20 cellular contexts compared by ENCODE assay signal in the genomic region with DNA sequence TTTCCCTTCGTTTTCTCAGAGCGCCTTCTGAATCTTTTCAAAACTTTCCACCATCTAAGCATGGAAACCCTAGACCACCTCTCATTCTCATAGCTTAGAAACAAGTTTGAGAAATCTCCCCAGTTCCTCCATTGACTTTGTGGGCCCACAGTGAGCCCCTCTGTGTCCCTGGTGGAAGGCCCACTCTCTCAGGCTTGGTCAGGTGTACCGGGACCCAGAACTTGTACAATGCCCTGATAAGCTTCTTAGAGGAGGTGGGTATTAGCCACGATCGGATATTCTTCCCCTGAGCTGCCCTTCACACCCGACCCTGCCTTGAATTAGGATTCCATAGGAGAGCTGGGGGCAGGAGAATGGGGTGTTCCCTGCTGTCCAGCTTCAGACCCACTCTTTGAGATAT.
"Had no signal": no experiment of that assay in that cellular context is flagged by ENCODE, and none has a peak within 500 bp of the region (broad histone marks: within the 10 kb centered on the region; RNA-seq: fewer than 3 reads in every experiment).

A gene (plus strand): TSS at position 301 of the 400 bp plus-strand sequence. CDS start 2,143 bp downstream, outside the sequence.

- ATAC-seq: esophagus mucosa; stimulated activated naive B cell treated with anti-CD40 and anti-IgM and Interleukin-4, amounts not matched to agents 10 μg/mL and 1 μg/mL and 100 μg/mL, for 72 hours had no signal

- H3K4me3 ChIP-seq: right lobe of liver, spleen had no signal

- H3K27ac Mint-ChIP-seq: activated naive CD4-positive, alpha-beta T cell treated with anti-CD3 and anti-CD28 coated beads, Interleukin-2, amount 50 U/mL, for 24 hours; brain; stimulated activated naive B cell treated with anti-CD40 and anti-IgM and Interleukin-4, amounts not matched to agents 10 μg/mL and 1 μg/mL and 100 μg/mL, for 72 hours had no signal

- H3K4me3 Mint-ChIP-seq: activated naive CD4-positive, alpha-beta T cell treated with anti-CD3 and anti-CD28 coated beads, Interleukin-2, amount 50 U/mL, for 24 hours; brain; neural crest cell; stimulated activated naive B cell treated with anti-CD40 and anti-IgM and Interleukin-4, amounts not matched to agents 10 μg/mL and 1 μg/mL and 100 μg/mL, for 72 hours had no signal

- H3K4me1 Mint-ChIP-seq: activated naive CD4-positive, alpha-beta T cell treated with anti-CD3 and anti-CD28 coated beads, Interleukin-2, amount 50 U/mL, for 24 hours; brain; neural crest cell had no signal

- H3K27me3 ChIP-seq: right lobe of liver, spleen had no signal

- H3K9me3 ChIP-seq: right lobe of liver, spleen had no signal

- H3K27me3 Mint-ChIP-seq: activated naive CD4-positive, alpha-beta T cell treated with anti-CD3 and anti-CD28 coated beads, Interleukin-2, amount 50 U/mL, for 24 hours; stimulated activated naive B cell treated with anti-CD40 and anti-IgM and Interleukin-4, amounts not matched to agents 10 μg/mL and 1 μg/mL and 100 μg/mL, for 72 hours had no signal

- H3K4me1 ChIP-seq: spleen had no signal

- H3K27ac ChIP-seq: right lobe of liver, spleen had no signal

- H3K36me3 ChIP-seq: right lobe of liver had no signal

- FAIRE-seq: islet of Langerhans, TTC549 had no signal

- H3K9me3 Mint-ChIP-seq: activated naive CD4-positive, alpha-beta T cell treated with anti-CD3 and anti-CD28 coated beads, Interleukin-2, amount 50 U/mL, for 24 hours; brain; neural crest cell; stimulated activated naive B cell treated with anti-CD40 and anti-IgM and Interleukin-4, amounts not matched to agents 10 μg/mL and 1 μg/mL and 100 μg/mL, for 72 hours had no signal

- DNase-seq: activated CD4-positive, alpha-beta T cell treated with anti-CD3 and anti-CD28 coated beads, Interleukin-2, amount 50 U/mL, for 1 hour; activated T-cell treated with anti-CD3 and anti-CD28 coated beads, Interleukin-2, amount 50 U/mL, for 1 hour; amniotic stem cell; cerebellar nuclear complex; dermis blood vessel endothelial cell; foreskin fibroblast; glutamatergic neuron; posterior cingulate gyrus; right lobe of liver; spleen; stimulated activated CD4-positive, alpha-beta T cell treated with anti-CD3 and anti-CD28 coated beads, Interleukin-2, amount 100 ng/mL, for 24 hours; stimulated activated naive B cell treated with anti-CD40 and anti-IgM and Interleukin-4, amounts not matched to agents 10 μg/mL and 1 μg/mL and 100 μg/mL, for 72 hours; T-helper 2 cell; trophoblast cell had no signal
